Comparison of ENCODE assay signal across 22 cellular contexts in the genomic region with DNA sequence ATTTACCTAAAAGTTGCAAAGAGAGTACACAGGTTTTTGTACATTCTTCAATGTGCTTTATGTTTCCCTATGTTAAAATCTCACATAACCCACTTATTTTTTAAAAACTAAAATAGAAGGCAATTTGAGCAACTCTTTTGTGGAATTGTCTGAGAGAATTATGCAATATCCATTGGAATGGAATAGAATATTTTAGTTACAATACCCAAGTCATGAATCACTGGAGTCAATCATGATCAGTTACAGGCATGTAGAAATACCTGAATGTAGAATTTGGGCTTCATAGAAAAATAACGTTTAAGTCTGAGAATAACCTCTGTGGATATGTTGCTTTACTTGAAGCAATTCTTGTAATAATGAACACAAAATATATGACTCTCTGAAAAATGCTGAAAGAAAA.
"Had no signal": no experiment of that assay in that cellular context is flagged by ENCODE, and none has a peak within 500 bp of the region (broad histone marks: within the 10 kb centered on the region; RNA-seq: fewer than 3 reads in every experiment).

No MANE protein-coding gene starts in this region.

- DNase-seq: IMR-90, Karpas-422, KG1, MV-4-11, NCI-H1048, NCI-H1105, NCI-H1417, NCI-H1436 treated with DMSO at 0.1 percent for 48 hours, NCI-H1694, NCI-H1930, NCI-H2081, NCI-H2107, NCI-H2227 treated with DMSO at 0.1 percent for 48 hours, NCI-H524 treated with DMSO at 0.1 percent for 48 hours, NCI-H69, NCI-H774, Right ventricle myocardium superior, RPMI8226, SIG-M5 had no signal

- FAIRE-seq: HepG2 had no signal

- H3K9me3 ChIP-seq: SJSA1 had no signal

- H3K4me3 ChIP-seq: SJSA1, SK-N-MC had no signal

- ATAC-seq: HepG2 had no signal
